ENCODE assay signal across 9 cellular contexts in the genomic region with DNA sequence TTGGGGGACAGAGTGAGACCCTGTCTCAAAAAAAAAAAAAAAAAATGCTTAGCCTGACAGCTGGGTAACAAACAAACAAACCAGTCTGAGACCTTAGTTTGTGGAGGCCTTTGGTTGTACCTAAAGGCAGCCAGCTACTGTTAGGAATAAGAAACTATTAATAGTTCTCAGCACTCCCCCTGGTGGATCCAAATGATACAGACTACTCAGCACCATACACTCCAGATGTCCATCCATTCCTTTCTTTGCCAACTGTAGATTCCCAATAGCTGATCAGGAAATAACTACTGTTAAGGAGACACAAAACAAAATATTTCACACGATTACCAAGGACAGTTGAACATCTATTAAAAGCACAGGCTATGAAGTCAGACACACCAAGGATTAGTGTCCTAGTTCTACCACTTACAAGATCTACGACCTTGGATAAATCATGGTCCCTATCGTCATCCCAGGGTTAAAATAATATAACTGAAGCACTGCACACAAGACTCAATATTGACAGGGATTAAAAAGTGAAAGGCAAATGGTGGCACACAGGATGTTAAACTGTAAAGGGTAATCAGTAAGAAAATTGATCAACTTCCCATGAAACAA. TPM values are rescaled to one million over a fixed set of nuclear protein-coding genes. Genes with fewer than 3 reads are reported as not detected.
DNase-seq lines count a peak whose midpoint lies in the region; ATAC-seq and TF ChIP-seq lines count a peak whose summit lies in the region.
"Had no signal": no experiment of that assay in that cellular context is flagged by ENCODE, and none has a peak within 500 bp of the region (broad histone marks: within the 10 kb centered on the region; RNA-seq: fewer than 3 reads in every experiment).

No MANE protein-coding gene starts in this region.

- no peak overlapping the region for H3K4me3 Mint-ChIP-seq in GM23338
- no peak overlapping the region for H3K4me3 Mint-ChIP-seq in activated B cell treated with CpG ODN at 0.5 μM for 24 hours
- no peak overlapping the region for H3K4me3 Mint-ChIP-seq in activated T-helper 1 cell treated with anti-CD3 and anti-CD28 coated beads, Interleukin-12 subunit alpha, Interleukin-12 subunit beta, Interleukin-2, Interleukin-4 antibody, amounts not matched to agents 30 ng/mL and 10 ng/mL and 1 ng/mL, durations not matched to agents 14 hours and 24 hours and 36 hours

- POLR2A ChIA-PET in activated B cell treated with CpG ODN at 0.5 μM for 24 hours (lab: Charles Lee) = interaction anchor here (0.6 kb wide), 1 partner anchor 66 kb away, joined by 3 read pairs; no protein-coding TSS in a partner anchor

- H3K9me3 Mint-ChIP-seq in GM23338 = no peaks in the 10 kb centered on the region; the same call in 2 of the 3 replicates
- H3K9me3 Mint-ChIP-seq in activated B cell treated with CpG ODN at 0.5 μM for 24 hours = no peaks in the 10 kb centered on the region
- no peaks in the 10 kb centered on the region for H3K9me3 Mint-ChIP-seq in activated T-helper 1 cell treated with anti-CD3 and anti-CD28 coated beads, Interleukin-12 subunit alpha, Interleukin-12 subunit beta, Interleukin-2, Interleukin-4 antibody, amounts not matched to agents 30 ng/mL and 10 ng/mL and 1 ng/mL, durations not matched to agents 14 hours and 24 hours and 36 hours

- H3K4me3 ChIP-seq in GM23338 = no peak overlapping the region
- H3K4me3 ChIP-seq in heart right ventricle = no peak overlapping the region
- no peak overlapping the region for H3K4me3 ChIP-seq in gastrocnemius medialis

- peaks cover 37% of the 10 kb centered on the region for H3K36me3 ChIP-seq in GM23338 (ENCODE audit: insufficient read depth)
- peaks cover 0 to 49% (median 31%) of the 10 kb centered on the region in 9 donors for H3K36me3 ChIP-seq in heart right ventricle
- H3K36me3 ChIP-seq in gastrocnemius medialis = peaks cover 0 to 43% of the 10 kb centered on the region in 2 donors

- peaks cover 2% of the 10 kb centered on the region for H3K27me3 Mint-ChIP-seq in GM23338 (ENCODE audit: insufficient read depth, low read depth, poor library complexity)
- H3K27me3 Mint-ChIP-seq in activated B cell treated with CpG ODN at 0.5 μM for 24 hours = no peaks in the 10 kb centered on the region
- peaks cover 2% of the 10 kb centered on the region for H3K27me3 Mint-ChIP-seq in activated T-helper 1 cell treated with anti-CD3 and anti-CD28 coated beads, Interleukin-12 subunit alpha, Interleukin-12 subunit beta, Interleukin-2, Interleukin-4 antibody, amounts not matched to agents 30 ng/mL and 10 ng/mL and 1 ng/mL, durations not matched to agents 14 hours and 24 hours and 36 hours (ENCODE audit: insufficient read depth)

- H3K4me1 ChIP-seq in GM23338 (ENCODE audit: insufficient read depth) = no peaks in the 10 kb centered on the region
- H3K4me1 ChIP-seq in heart right ventricle = peaks cover 0 to 3% (median 0%) of the 10 kb centered on the region in 9 donors
- H3K4me1 ChIP-seq in gastrocnemius medialis = peaks cover 0 to 5% of the 10 kb centered on the region in 2 donors

- H3K27ac ChIP-seq in GM23338 (ENCODE audit: low read depth) (no peak overlapping the region), heart right ventricle (no peak overlapping the region), gastrocnemius medialis (peak overlapping the region in 2 of 4 donors; percentile 21 to 48)

- in situ Hi-C loops in gastrocnemius medialis (cut with MboI; ENCODE audit: low sequenced_read_pairs in 4 of 4) = loop anchor here in 1 of 4 donors (10.0 kb wide), 1 partner anchor 482 kb away; a partner anchor contains a TSS

- H3K36me3 Mint-ChIP-seq in GM23338 (ENCODE audit: low read depth) (peaks cover 60% of the 10 kb centered on the region), activated B cell treated with CpG ODN at 0.5 μM for 24 hours (ENCODE audit: low read depth) (peaks cover 36% of the 10 kb centered on the region)
- H3K36me3 Mint-ChIP-seq in activated T-helper 1 cell treated with anti-CD3 and anti-CD28 coated beads, Interleukin-12 subunit alpha, Interleukin-12 subunit beta, Interleukin-2, Interleukin-4 antibody, amounts not matched to agents 30 ng/mL and 10 ng/mL and 1 ng/mL, durations not matched to agents 14 hours and 24 hours and 36 hours (ENCODE audit: low read depth) = peaks cover 23% of the 10 kb centered on the region

- intact Hi-C loops in activated B cell treated with CpG ODN at 0.5 μM for 24 hours (cut with micrococcal nuclease) = loop anchor here (1.0 to 2.0 kb wide), 2 partner anchors 24 to 491 kb away; a partner anchor contains a TSS
- intact Hi-C loops in heart right ventricle (cut with DNase I) = loop anchor here in 5 of 10 donors (5.0 to 10.0 kb wide), 3 partner anchors 482 to 492 kb away; a partner anchor contains a TSS
- intact Hi-C loops in gastrocnemius medialis (cut with DNase I; ENCODE audit: low total_unique reads) = loop anchor here (1.0 to 5.0 kb wide), 3 partner anchors 18 to 491 kb away; a partner anchor contains a TSS
- intact Hi-C loops in activated T-helper 1 cell treated with anti-CD3 and anti-CD28 coated beads, Interleukin-12 subunit alpha, Interleukin-12 subunit beta, Interleukin-2, Interleukin-4 antibody, amounts not matched to agents 30 ng/mL and 10 ng/mL and 1 ng/mL, durations not matched to agents 14 hours and 24 hours and 36 hours (cut with micrococcal nuclease) = loop anchor here (1.0 kb wide), 2 partner anchors 23 to 491 kb away; a partner anchor contains a TSS

- peak; percentile 98 for ATAC-seq in GM23338
- peak; percentile 60 for ATAC-seq in activated B cell treated with CpG ODN at 0.5 μM for 24 hours (ENCODE audit: low read depth)
- ATAC-seq in heart right ventricle = peak; percentile 80 to 93 (median 88)
- ATAC-seq in gastrocnemius medialis = peak; percentile 96 to 99

- DNase-seq in activated CD4-positive, alpha-beta T cell treated with anti-CD3 and anti-CD28 coated beads for 4 hours = peak; percentile 4 to 8
- DNase-seq in activated CD4-positive, alpha-beta T cell treated with anti-CD3 and anti-CD28 coated beads for 48 hours = no peak
- DNase-seq in GM23338 (ENCODE audit: low spot score) (peak; percentile 87), NCI-H2081 treated with DMSO at 0.1 percent for 48 hours (lab: John Stamatoyannopoulos, UW) (peak; percentile 12), activated B cell treated with CpG ODN at 0.5 μM for 24 hours (no peak), heart right ventricle (peak in 1 of 2 donors; percentile 35), gastrocnemius medialis (no peak)
- no peak for DNase-seq in activated T-helper 1 cell treated with anti-CD3 and anti-CD28 coated beads, Interleukin-12 subunit alpha, Interleukin-12 subunit beta, Interleukin-2, Interleukin-4 antibody, amounts not matched to agents 30 ng/mL and 10 ng/mL and 1 ng/mL, durations not matched to agents 14 hours and 24 hours and 36 hours (ENCODE audit: low spot score)

- H4K20me1 ChIP-seq in GM23338 (replicated peaks; ENCODE audit: insufficient read depth) = no peaks in the 10 kb centered on the region

- H3F3A ChIP-seq in GM23338 (replicated peaks; ENCODE audit: low read depth) = peaks cover 11% of the 10 kb centered on the region

- WGBS in heart right ventricle, 2 donors = 47 to 52% methylated on average over 3 of the region's 3 CpGs

- H3K27ac Mint-ChIP-seq in GM23338 (no peak overlapping the region), activated B cell treated with CpG ODN at 0.5 μM for 24 hours (no peak overlapping the region)
- no peak overlapping the region for H3K27ac Mint-ChIP-seq in activated T-helper 1 cell treated with anti-CD3 and anti-CD28 coated beads, Interleukin-12 subunit alpha, Interleukin-12 subunit beta, Interleukin-2, Interleukin-4 antibody, amounts not matched to agents 30 ng/mL and 10 ng/mL and 1 ng/mL, durations not matched to agents 14 hours and 24 hours and 36 hours

- H3K9me3 ChIP-seq in heart right ventricle = no peaks in the 10 kb centered on the region
- no peaks in the 10 kb centered on the region for H3K9me3 ChIP-seq in gastrocnemius medialis

- CTCF ChIA-PET in activated B cell treated with CpG ODN at 0.5 μM for 24 hours (lab: Charles Lee) = interaction anchor here (0.5 to 4.7 kb wide), 15 partner anchors 9 to 490 kb away, joined by 3 to 19 read pairs (median 4); no protein-coding TSS in a partner anchor

- H3K4me2 ChIP-seq in GM23338 = no peak overlapping the region

- no peaks in the 10 kb centered on the region for H3K27me3 ChIP-seq in GM23338 (ENCODE audit: insufficient read depth)
- no peaks in the 10 kb centered on the region for H3K27me3 ChIP-seq in heart right ventricle
- H3K27me3 ChIP-seq in gastrocnemius medialis = no peaks in the 10 kb centered on the region

- TF ChIP-seq CTCF in GM23338 (conservative IDR thresholded peaks at IDR 0.05; ENCODE audit: low read depth in 2 of 2) = peak; percentile 68 to 78
- peak; percentile 32 for TF ChIP-seq CTCF in activated B cell treated with CpG ODN at 0.5 μM for 24 hours (IDR thresholded peaks at IDR 0.05)
- TF ChIP-seq CTCF in heart right ventricle (IDR thresholded peaks at IDR 0.05) = peak; percentile 39 to 71 (median 62)
- peak; percentile 57 to 75 (median 65) for TF ChIP-seq CTCF in gastrocnemius medialis (IDR thresholded peaks at IDR 0.05 in 4 of 5, conservative IDR thresholded peaks at IDR 0.05 in 1 of 5)

- TF ChIP-seq POLR2A in gastrocnemius medialis (IDR thresholded peaks at IDR 0.05) = no peak

- no peaks in the 10 kb centered on the region for H3K9me2 ChIP-seq in GM23338 (ENCODE audit: insufficient read depth)

- H3K4me1 Mint-ChIP-seq in GM23338 (no peaks in the 10 kb centered on the region), activated B cell treated with CpG ODN at 0.5 μM for 24 hours (no peaks in the 10 kb centered on the region)
- no peaks in the 10 kb centered on the region for H3K4me1 Mint-ChIP-seq in activated T-helper 1 cell treated with anti-CD3 and anti-CD28 coated beads, Interleukin-12 subunit alpha, Interleukin-12 subunit beta, Interleukin-2, Interleukin-4 antibody, amounts not matched to agents 30 ng/mL and 10 ng/mL and 1 ng/mL, durations not matched to agents 14 hours and 24 hours and 36 hours (ENCODE audit: low read depth)

- H2AFZ ChIP-seq in GM23338 = no peak overlapping the region

- no peaks in the 10 kb centered on the region for H3K79me2 ChIP-seq in GM23338 (replicated peaks; ENCODE audit: insufficient read depth)

RNA-seq across cellular contexts. Expression of a gene that starts 17.2 kb away (rescaled TPM):
- not detected in 2 replicates for total RNA-seq in GM23338 (2014; rRNA removed; shearing (Covaris generic))
- polyA plus RNA-seq in GM23338 (2016; fragmentation: Nextera tagmentation; extraction: Ambion mirVana) (not detected in 2 replicates), heart right ventricle (not detected)
- total RNA-seq in activated B cell treated with CpG ODN at 0.5 μM for 24 hours (not detected in 2 replicates), heart right ventricle (not detected), gastrocnemius medialis (not detected)
- total RNA-seq in activated T-helper 1 cell treated with anti-CD3 and anti-CD28 coated beads, Interleukin-12 subunit alpha, Interleukin-12 subunit beta, Interleukin-2, Interleukin-4 antibody, amounts not matched to agents 30 ng/mL and 10 ng/mL and 1 ng/mL, durations not matched to agents 14 hours and 24 hours and 36 hours = not detected in 2 replicates
- polyA plus RNA-seq: adipose tissue had no signal

RNA-seq across cellular contexts. Expression of a gene that starts 23.3 kb away (rescaled TPM):
- total RNA-seq in GM23338 (2014; rRNA removed; shearing (Covaris generic)) = 24.5 and 30.5 TPM in 2 replicates
- polyA plus RNA-seq in GM23338 (2016; fragmentation: Nextera tagmentation; extraction: Ambion mirVana) (8.9 and 12.3 TPM in 2 replicates), heart right ventricle (1 to 10 TPM; 2.2 to 6.9 TPM)
- total RNA-seq in activated B cell treated with CpG ODN at 0.5 μM for 24 hours (13.8 and 15.5 TPM in 2 replicates), heart right ventricle (10 to 100 TPM in 2 of 10 donors, 1 to 10 TPM in 8; 7.5 to 11.4 (median 9.3) TPM), gastrocnemius medialis (10 to 100 TPM; 17.3 to 24.3 (median 20.2) TPM)
- 20.5 and 22.6 TPM in 2 replicates for total RNA-seq in activated T-helper 1 cell treated with anti-CD3 and anti-CD28 coated beads, Interleukin-12 subunit alpha, Interleukin-12 subunit beta, Interleukin-2, Interleukin-4 antibody, amounts not matched to agents 30 ng/mL and 10 ng/mL and 1 ng/mL, durations not matched to agents 14 hours and 24 hours and 36 hours

Comparison
In these comparisons a context has a peak if more than half of its experiments do, and no peak if none do; other contexts are left out.
1. DNase-seq: peak in activated CD4-positive, alpha-beta T cell treated with anti-CD3 and anti-CD28 coated beads for 4 hours (2 of 2), GM23338 (single experiment) and NCI-H2081 treated with DMSO at 0.1 percent for 48 hours (single experiment); none in activated CD4-positive, alpha-beta T cell treated with anti-CD3 and anti-CD28 coated beads for 48 hours (single experiment), activated B cell treated with CpG ODN at 0.5 μM for 24 hours (single experiment), gastrocnemius medialis (0 of 2) and activated T-helper 1 cell treated with anti-CD3 and anti-CD28 coated beads, Interleukin-12 subunit alpha, Interleukin-12 subunit beta, Interleukin-2, Interleukin-4 antibody, amounts not matched to agents 30 ng/mL and 10 ng/mL and 1 ng/mL, durations not matched to agents 14 hours and 24 hours and 36 hours (single experiment).
2. Peak in every context shown above with its lines, with median percentiles within 50 percentile points of each other: ATAC-seq and CTCF ChIP-seq.